Comparison of ENCODE assay signal across 26 cellular contexts in the genomic region with DNA sequence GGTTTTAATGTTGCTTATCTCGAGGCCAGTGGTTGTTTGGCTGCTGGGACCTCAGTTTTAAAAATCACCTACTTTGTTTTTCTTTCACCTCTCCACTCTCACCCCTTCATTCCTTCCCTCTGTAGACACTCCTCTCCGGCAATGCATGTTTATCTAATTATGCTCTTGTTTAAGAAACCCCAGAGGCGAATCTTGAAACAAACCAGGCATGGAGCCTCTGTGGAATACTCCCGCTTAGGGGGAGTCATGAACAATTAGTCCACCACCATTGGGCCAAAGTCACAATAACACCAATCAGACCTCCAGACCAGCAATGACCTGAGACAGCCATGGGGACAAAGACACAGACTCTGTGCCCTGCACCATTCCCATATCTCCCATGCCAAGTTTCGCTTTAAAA. TPM values are rescaled to one million over a fixed set of nuclear protein-coding genes. Genes with fewer than 3 reads are reported as not detected.
"Had no signal": no experiment of that assay in that cellular context is flagged by ENCODE, and none has a peak within 500 bp of the region (broad histone marks: within the 10 kb centered on the region; RNA-seq: fewer than 3 reads in every experiment).

No MANE protein-coding gene starts in this region.

- H3K4me3 Mint-ChIP-seq: activated B cell treated with CpG ODN at 0.5 μM for 24 hours; activated CD4-positive, alpha-beta memory T cell treated with anti-CD3 and anti-CD28 coated beads for 36 hours; activated CD4-positive, alpha-beta T cell treated with anti-CD3 and anti-CD28 coated beads for 36 hours; activated CD4-positive, alpha-beta T cell treated with anti-CD3 and anti-CD28 coated beads, Interleukin-2, amount 10 ng/mL, durations not matched to agents 24 days and 14 days; activated naive CD4-positive, alpha-beta T cell treated with anti-CD3 and anti-CD28 coated beads, Interleukin-2, amount 10 ng/mL, durations not matched to agents 7 days and 5 days; activated naive CD8-positive, alpha-beta T cell treated with anti-CD3 and anti-CD28 coated beads, Interleukin-2, amount 10 ng/mL, durations not matched to agents 7 days and 5 days; activated T-cell treated with anti-CD3 and anti-CD28 coated beads, Interleukin-2, amount 50 U/mL, for 24 hours; activated T-cell treated with anti-CD3 and anti-CD28 coated beads, Interleukin-2, amount 50 U/mL, for 72 hours; brain had no signal

- H3K36me3 Mint-ChIP-seq: activated naive CD4-positive, alpha-beta T cell treated with anti-CD3 and anti-CD28 coated beads, Interleukin-2, amount 50 U/mL, for 72 hours had no signal

- H3K4me1 Mint-ChIP-seq: activated B cell treated with CpG ODN at 0.5 μM for 24 hours; activated CD4-positive, alpha-beta T cell treated with anti-CD3 and anti-CD28 coated beads for 36 hours; activated CD4-positive, alpha-beta T cell treated with anti-CD3 and anti-CD28 coated beads, Interleukin-2, amount 10 ng/mL, durations not matched to agents 24 days and 14 days; activated naive CD4-positive, alpha-beta T cell treated with anti-CD3 and anti-CD28 coated beads, Interleukin-2, amount 10 ng/mL, durations not matched to agents 7 days and 5 days; activated naive CD8-positive, alpha-beta T cell treated with anti-CD3 and anti-CD28 coated beads, Interleukin-2, amount 10 ng/mL, durations not matched to agents 7 days and 5 days; brain had no signal

- ATAC-seq: activated CD4-positive, alpha-beta T cell treated with anti-CD3 and anti-CD28 coated beads for 36 hours; activated CD4-positive, CD25-positive, alpha-beta regulatory T cell treated with anti-CD3 and anti-CD28 coated beads, Interleukin-2, amount 50 U/mL, for 24 hours; activated naive CD4-positive, alpha-beta T cell treated with anti-CD3 and anti-CD28 coated beads, Interleukin-2, amount 50 U/mL, for 72 hours; activated T-cell treated with anti-CD3 and anti-CD28 coated beads, Interleukin-2, amount 50 U/mL, for 72 hours; esophagus mucosa; foreskin keratinocyte; gastrocnemius medialis had no signal

- H3K27ac Mint-ChIP-seq: activated B cell treated with CpG ODN at 0.5 μM for 24 hours; activated CD4-positive, alpha-beta memory T cell treated with anti-CD3 and anti-CD28 coated beads for 36 hours; activated CD4-positive, alpha-beta T cell treated with anti-CD3 and anti-CD28 coated beads for 36 hours; activated CD4-positive, alpha-beta T cell treated with anti-CD3 and anti-CD28 coated beads, Interleukin-2, amount 10 ng/mL, durations not matched to agents 24 days and 14 days; activated naive CD4-positive, alpha-beta T cell treated with anti-CD3 and anti-CD28 coated beads, Interleukin-2, amount 10 ng/mL, durations not matched to agents 7 days and 5 days; activated naive CD4-positive, alpha-beta T cell treated with anti-CD3 and anti-CD28 coated beads, Interleukin-2, amount 50 U/mL, for 72 hours; activated naive CD8-positive, alpha-beta T cell treated with anti-CD3 and anti-CD28 coated beads, Interleukin-2, amount 10 ng/mL, durations not matched to agents 7 days and 5 days; activated T-cell treated with anti-CD3 and anti-CD28 coated beads, Interleukin-2, amount 50 U/mL, for 24 hours; activated T-cell treated with anti-CD3 and anti-CD28 coated beads, Interleukin-2, amount 50 U/mL, for 72 hours; brain had no signal

- H3K9me3 Mint-ChIP-seq: activated B cell treated with CpG ODN at 0.5 μM for 24 hours; activated CD4-positive, alpha-beta memory T cell treated with anti-CD3 and anti-CD28 coated beads for 36 hours; activated CD4-positive, alpha-beta T cell treated with anti-CD3 and anti-CD28 coated beads, Interleukin-2, amount 10 ng/mL, durations not matched to agents 24 days and 14 days; activated naive CD4-positive, alpha-beta T cell treated with anti-CD3 and anti-CD28 coated beads, Interleukin-2, amount 10 ng/mL, durations not matched to agents 7 days and 5 days; activated naive CD4-positive, alpha-beta T cell treated with anti-CD3 and anti-CD28 coated beads, Interleukin-2, amount 50 U/mL, for 72 hours; activated naive CD8-positive, alpha-beta T cell treated with anti-CD3 and anti-CD28 coated beads, Interleukin-2, amount 10 ng/mL, durations not matched to agents 7 days and 5 days; activated T-cell treated with anti-CD3 and anti-CD28 coated beads, Interleukin-2, amount 50 U/mL, for 24 hours; activated T-cell treated with anti-CD3 and anti-CD28 coated beads, Interleukin-2, amount 50 U/mL, for 72 hours had no signal

- H3K27me3 Mint-ChIP-seq: activated B cell treated with CpG ODN at 0.5 μM for 24 hours; activated CD4-positive, alpha-beta memory T cell treated with anti-CD3 and anti-CD28 coated beads for 36 hours; activated CD4-positive, alpha-beta T cell treated with anti-CD3 and anti-CD28 coated beads for 36 hours; activated CD4-positive, alpha-beta T cell treated with anti-CD3 and anti-CD28 coated beads, Interleukin-2, amount 10 ng/mL, durations not matched to agents 24 days and 14 days; activated naive CD4-positive, alpha-beta T cell treated with anti-CD3 and anti-CD28 coated beads, Interleukin-2, amount 10 ng/mL, durations not matched to agents 7 days and 5 days; activated naive CD8-positive, alpha-beta T cell treated with anti-CD3 and anti-CD28 coated beads, Interleukin-2, amount 10 ng/mL, durations not matched to agents 7 days and 5 days; activated T-cell treated with anti-CD3 and anti-CD28 coated beads, Interleukin-2, amount 50 U/mL, for 24 hours; brain had no signal

- DNase-seq: activated B cell treated with CpG ODN at 0.5 μM for 24 hours; activated CD4-positive, alpha-beta memory T cell treated with anti-CD3 and anti-CD28 coated beads for 36 hours; activated CD4-positive, alpha-beta T cell treated with anti-CD3 and anti-CD28 coated beads for 36 hours; activated CD4-positive, alpha-beta T cell treated with anti-CD3 and anti-CD28 coated beads, Interleukin-2, amount 10 ng/mL, durations not matched to agents 24 days and 14 days; activated CD8-positive, alpha-beta memory T cell treated with anti-CD3 and anti-CD28 coated beads, Interleukin-2, amount 50 U/mL, for 48 hours; activated gamma-delta T cell; activated naive CD4-positive, alpha-beta T cell; activated naive CD4-positive, alpha-beta T cell treated with anti-CD3 and anti-CD28 coated beads, Interleukin-2, amount 10 ng/mL, durations not matched to agents 7 days and 5 days; activated naive CD8-positive, alpha-beta T cell treated with anti-CD3 and anti-CD28 coated beads, Interleukin-2, amount 10 ng/mL, durations not matched to agents 7 days and 5 days; activated T-cell treated with anti-CD3 and anti-CD28 coated beads for 4 hours; activated T-cell treated with anti-CD3 and anti-CD28 coated beads, Interleukin-2, amount 50 U/mL, for 24 hours; activated T-cell treated with anti-CD3 and anti-CD28 coated beads, Interleukin-2, amount 50 U/mL, for 72 hours; central memory CD4-positive, alpha-beta T cell; cerebellar nuclear complex; colonic mucosa; effector CD8-positive, alpha-beta T cell; foreskin keratinocyte; gastrocnemius medialis; glutamatergic neuron; T-helper 2 cell had no signal

RNA-seq across cellular contexts. Expression of gene EFCAB12, which starts 53.3 kb away (rescaled TPM):
- total RNA-seq: ascending aorta, epithelial cell of proximal tubule, gastrocnemius medialis had no signal
